In the genomic region with DNA sequence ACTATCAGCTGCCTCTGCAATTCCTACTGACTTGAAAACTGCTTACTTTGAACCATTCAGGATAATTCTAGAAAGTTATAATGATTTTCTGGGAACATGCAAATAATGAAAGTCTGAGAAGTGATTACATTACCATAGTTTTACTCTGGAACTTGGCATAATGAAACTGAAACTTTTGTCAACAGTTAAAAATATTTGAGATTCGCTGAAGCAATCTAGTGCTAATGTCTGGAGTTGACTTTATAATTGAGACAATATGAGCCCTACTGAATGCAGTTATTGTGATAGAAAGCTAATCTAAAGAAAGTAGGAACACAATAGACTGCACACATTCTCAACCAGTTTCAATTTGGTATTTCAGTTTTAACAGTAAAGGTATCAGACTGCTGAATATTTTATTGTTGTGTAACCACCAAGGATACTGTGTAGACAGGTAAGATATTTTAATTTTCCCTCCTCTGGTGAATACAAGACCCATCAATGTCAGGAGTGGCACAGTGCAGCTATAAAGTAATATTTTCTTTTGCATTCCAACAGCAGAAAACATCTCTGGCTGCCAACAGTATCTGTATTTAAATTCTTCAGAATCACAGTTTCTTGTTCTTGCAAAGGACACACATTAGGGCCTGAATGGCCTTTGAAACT, we compare ENCODE assay signal across 7 cellular contexts.
DNase-seq lines count a peak whose midpoint lies in the region; ATAC-seq and TF ChIP-seq lines count a peak whose summit lies in the region.

No MANE protein-coding gene starts in this region.

- TF ChIP-seq POLR2A in spleen (IDR thresholded peaks at IDR 0.05), result no peak

- no peaks in the 10 kb centered on the region for H3K27me3 Mint-ChIP-seq in chondrocyte (ENCODE audit: low read depth)

- peak; percentile 23 for ATAC-seq in GM21367 (IDR thresholded peaks at IDR 0.05; ENCODE audit: unreplicated experiment)
- peak; percentile 34 for ATAC-seq in HG03159 (IDR thresholded peaks at IDR 0.05; ENCODE audit: unreplicated experiment)
- ATAC-seq in heart right ventricle, result no peak

- H3K9me3 Mint-ChIP-seq in chondrocyte (ENCODE audit: low read depth), result peaks cover 41% of the 10 kb centered on the region

- H3K9me3 ChIP-seq in spleen, result no peaks in the 10 kb centered on the region
- H3K9me3 ChIP-seq in heart right ventricle, result peaks cover 0 to 13% (median 0%) of the 10 kb centered on the region in 11 donors

- H3K36me3 ChIP-seq in spleen (no peaks in the 10 kb centered on the region), heart right ventricle (no peaks in the 10 kb centered on the region)

- H3K27me3 ChIP-seq in spleen (replicated peaks in 1 of 7), result no peaks in the 10 kb centered on the region
- no peaks in the 10 kb centered on the region for H3K27me3 ChIP-seq in heart right ventricle

- H3K4me3 ChIP-seq in spleen (no peak overlapping the region), heart right ventricle (no peak overlapping the region)

- peak overlapping the region; percentile 1 for H3K4me3 Mint-ChIP-seq in chondrocyte (ENCODE audit: unreplicated experiment)

- no peak for TF ChIP-seq CTCF in chondrocyte (IDR thresholded peaks at IDR 0.05)
- TF ChIP-seq CTCF in spleen (IDR thresholded peaks at IDR 0.05 in 8 of 11, conservative IDR thresholded peaks at IDR 0.05 in 3 of 11), result no peak
- TF ChIP-seq CTCF in heart right ventricle (IDR thresholded peaks at IDR 0.05), result no peak

- no peak for DNase-seq in chondrocyte (ENCODE audit: low spot score)
- no peak for DNase-seq in spleen
- no peak for DNase-seq in heart right ventricle
- DNase-seq in NCI-H82 treated with DMSO at 0.1 percent for 48 hours (lab: John Stamatoyannopoulos, UW; ENCODE audit: unreplicated experiment), result no peak
- no peak for DNase-seq in NCI-H2171 treated with DMSO at 0.1 percent for 48 hours (lab: John Stamatoyannopoulos, UW)

- H3K4me1 Mint-ChIP-seq in chondrocyte (ENCODE audit: low read depth), result peaks cover 43% of the 10 kb centered on the region

- peak overlapping the region in 5 of 8 donors; percentile 10 to 25 (median 19) for H3K27ac ChIP-seq in spleen
- peak overlapping the region in 1 of 10 donors; percentile 62 for H3K27ac ChIP-seq in heart right ventricle

- WGBS in spleen, 5 donors, result 30 to 52% (median 39%) methylated on average over 1 of the region's 1 CpG
- 49 to 63% methylated on average over 1 of the region's 1 CpG for WGBS in heart right ventricle, 2 donors

- H3K36me3 Mint-ChIP-seq in chondrocyte (ENCODE audit: low read depth), result peaks cover 24% of the 10 kb centered on the region

- intact Hi-C loops in spleen (cut with DNase I; ENCODE audit: low total_unique reads) (no loop called here), heart right ventricle (cut with DNase I) (no loop called here)

- peaks cover 0 to 23% (median 11%) of the 10 kb centered on the region in 6 donors for H3K4me1 ChIP-seq in spleen
- peaks cover 0 to 21% (median 10%) of the 10 kb centered on the region in 9 donors for H3K4me1 ChIP-seq in heart right ventricle

- H3K27ac Mint-ChIP-seq in chondrocyte (ENCODE audit: unreplicated experiment), result peak overlapping the region; percentile 94

Comparison
In these comparisons a context has a peak if more than half of its experiments do, and no peak if none do; other contexts are left out.
1. ATAC-seq: peak in GM21367 (single experiment) and HG03159 (single experiment); none in heart right ventricle (0 of 8).